ENCODE assay signal across 1 cellular context in the genomic region with DNA sequence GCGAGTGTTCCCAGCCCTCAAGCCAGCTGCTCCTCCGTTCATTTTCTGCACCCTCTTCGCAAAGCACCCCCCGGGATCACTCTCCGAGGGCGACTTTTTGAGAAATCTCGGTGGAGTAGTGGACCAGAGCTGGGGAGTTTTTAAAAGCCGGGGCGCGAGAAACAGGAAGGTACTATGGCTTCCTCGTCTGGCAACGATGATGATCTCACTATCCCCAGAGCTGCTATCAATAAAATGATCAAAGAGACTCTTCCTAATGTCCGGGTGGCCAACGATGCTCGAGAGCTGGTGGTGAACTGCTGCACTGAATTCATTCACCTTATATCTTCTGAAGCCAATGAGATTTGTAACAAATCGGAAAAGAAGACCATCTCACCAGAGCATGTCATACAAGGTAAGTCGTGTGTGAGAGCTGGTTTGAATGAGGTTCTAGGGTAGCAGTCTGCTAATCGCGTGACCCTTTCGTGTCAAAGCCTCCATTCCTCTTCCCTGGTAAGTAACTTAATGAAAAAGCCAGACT.
TF ChIP-seq lines count a peak whose summit lies in the region.

No MANE protein-coding gene starts in this region.

TF ChIP-seq in neural cell, 6 proteins besides CTCF, POLR2A, EP300 and RAD21 (continued from another document):
- TF ChIP-seq, protein P1, sequence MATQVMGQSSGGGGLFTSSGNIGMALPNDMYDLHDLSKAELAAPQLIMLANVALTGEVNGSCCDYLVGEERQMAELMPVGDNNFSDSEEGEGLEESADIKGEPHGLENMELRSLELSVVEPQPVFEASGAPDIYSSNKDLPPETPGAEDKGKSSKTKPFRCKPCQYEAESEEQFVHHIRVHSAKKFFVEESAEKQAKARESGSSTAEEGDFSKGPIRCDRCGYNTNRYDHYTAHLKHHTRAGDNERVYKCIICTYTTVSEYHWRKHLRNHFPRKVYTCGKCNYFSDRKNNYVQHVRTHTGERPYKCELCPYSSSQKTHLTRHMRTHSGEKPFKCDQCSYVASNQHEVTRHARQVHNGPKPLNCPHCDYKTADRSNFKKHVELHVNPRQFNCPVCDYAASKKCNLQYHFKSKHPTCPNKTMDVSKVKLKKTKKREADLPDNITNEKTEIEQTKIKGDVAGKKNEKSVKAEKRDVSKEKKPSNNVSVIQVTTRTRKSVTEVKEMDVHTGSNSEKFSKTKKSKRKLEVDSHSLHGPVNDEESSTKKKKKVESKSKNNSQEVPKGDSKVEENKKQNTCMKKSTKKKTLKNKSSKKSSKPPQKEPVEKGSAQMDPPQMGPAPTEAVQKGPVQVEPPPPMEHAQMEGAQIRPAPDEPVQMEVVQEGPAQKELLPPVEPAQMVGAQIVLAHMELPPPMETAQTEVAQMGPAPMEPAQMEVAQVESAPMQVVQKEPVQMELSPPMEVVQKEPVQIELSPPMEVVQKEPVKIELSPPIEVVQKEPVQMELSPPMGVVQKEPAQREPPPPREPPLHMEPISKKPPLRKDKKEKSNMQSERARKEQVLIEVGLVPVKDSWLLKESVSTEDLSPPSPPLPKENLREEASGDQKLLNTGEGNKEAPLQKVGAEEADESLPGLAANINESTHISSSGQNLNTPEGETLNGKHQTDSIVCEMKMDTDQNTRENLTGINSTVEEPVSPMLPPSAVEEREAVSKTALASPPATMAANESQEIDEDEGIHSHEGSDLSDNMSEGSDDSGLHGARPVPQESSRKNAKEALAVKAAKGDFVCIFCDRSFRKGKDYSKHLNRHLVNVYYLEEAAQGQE (IDR thresholded peaks at IDR 0.05; ENCODE audit: borderline replicate concordance), result no peak
- TF ChIP-seq SMC3 (conservative IDR thresholded peaks at IDR 0.05; ENCODE audit: poor library complexity) (no peak), POLR2AphosphoS5 (IDR thresholded peaks at IDR 0.05) (no peak)
